11 cellular contexts compared by ENCODE assay signal in the genomic region with DNA sequence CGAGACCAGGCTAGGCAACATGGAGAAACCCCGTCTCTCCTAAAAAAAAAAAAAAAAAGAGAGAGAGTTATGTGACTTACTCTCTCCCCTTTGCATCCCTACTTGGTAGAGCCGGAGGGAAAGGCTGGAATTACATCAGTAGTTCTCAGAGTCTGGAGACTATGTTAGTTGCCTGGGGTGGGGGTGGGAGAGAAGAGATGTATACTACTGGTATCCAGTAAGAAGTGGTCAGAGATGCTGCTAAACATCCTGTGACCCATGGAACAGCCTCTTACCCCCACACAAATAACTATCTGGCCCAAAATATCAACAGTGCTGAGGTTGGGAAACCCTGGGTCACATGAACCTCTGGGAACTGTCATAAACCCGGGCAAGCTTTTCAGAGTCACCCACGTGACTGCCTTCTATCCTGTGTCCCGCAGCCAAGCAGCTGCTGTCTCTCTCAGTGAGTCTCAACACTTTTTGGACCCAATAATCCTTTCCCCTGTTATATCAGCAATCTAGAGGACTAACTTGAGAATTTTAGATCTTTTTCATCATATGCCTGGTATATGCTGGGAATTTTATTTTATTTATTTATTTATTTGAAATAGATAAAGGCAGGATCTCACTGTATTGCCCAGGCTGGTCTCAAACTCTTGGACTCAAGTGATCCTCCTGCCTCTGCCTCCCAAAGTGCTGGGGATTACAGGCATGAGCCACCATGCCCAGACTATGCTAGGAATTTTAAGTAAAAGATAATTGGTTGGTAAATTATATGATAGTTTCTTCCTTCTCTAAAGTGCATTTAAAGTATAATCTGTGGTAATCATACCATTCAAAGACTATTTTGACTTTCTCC. TPM values are rescaled to one million over a fixed set of nuclear protein-coding genes. Genes with fewer than 3 reads are reported as not detected.
DNase-seq lines count a peak whose midpoint lies in the region; ATAC-seq and TF ChIP-seq lines count a peak whose summit lies in the region.
"Had no signal": no experiment of that assay in that cellular context is flagged by ENCODE, and none has a peak within 500 bp of the region (broad histone marks: within the 10 kb centered on the region; RNA-seq: fewer than 3 reads in every experiment).

No MANE protein-coding gene starts in this region.

- TF ChIP-seq EP300 in sigmoid colon (IDR thresholded peaks at IDR 0.05): peak in 1 of 4 donors; percentile 66

- no peak for TF ChIP-seq POLR2A in sigmoid colon (IDR thresholded peaks at IDR 0.05)

- H3K27me3 ChIP-seq in sigmoid colon: no peaks in the 10 kb centered on the region

- no peaks in the 10 kb centered on the region for H3K9me3 Mint-ChIP-seq in immature natural killer cell
- H3K9me3 Mint-ChIP-seq: activated naive CD8-positive, alpha-beta T cell treated with anti-CD3 and anti-CD28 coated beads, Interleukin-2, amount 10 ng/mL, durations not matched to agents 7 days and 5 days had no signal

- peak; percentile 60 to 91 for ATAC-seq in left cardiac atrium

- intact Hi-C loops in left cardiac atrium (cut with DNase I): no loop called here
- intact Hi-C loops in sigmoid colon (cut with DNase I): no loop called here

- H3K4me3 ChIP-seq in sigmoid colon: no peak overlapping the region
- H3K4me3 ChIP-seq: HAP-1 had no signal

- H3K4me1 ChIP-seq in sigmoid colon: peaks cover 0 to 25% (median 20%) of the 10 kb centered on the region in 4 donors

- peak; percentile 64 for DNase-seq in GM04504 (ENCODE audit: low read depth)
- peak; percentile 73 for DNase-seq in RPMI8226
- peak; percentile 71 for DNase-seq in left cardiac atrium
- DNase-seq in sigmoid colon: peak; percentile 95
- DNase-seq in HuH-7.5 (ENCODE audit: low spot score): no peak
- no peak for DNase-seq in NCI-H2081 (lab: John Stamatoyannopoulos, UW)
- no peak for DNase-seq in immature natural killer cell
- no peak for DNase-seq in NCI-H1417 (lab: John Stamatoyannopoulos, UW)
- DNase-seq: activated naive CD8-positive, alpha-beta T cell treated with anti-CD3 and anti-CD28 coated beads, Interleukin-2, amount 10 ng/mL, durations not matched to agents 7 days and 5 days had no signal

- peaks cover 12 to 18% of the 10 kb centered on the region in 2 donors for H3K4me1 Mint-ChIP-seq in immature natural killer cell

- H3K4me3 Mint-ChIP-seq in immature natural killer cell: no peak overlapping the region
- H3K4me3 Mint-ChIP-seq: activated naive CD8-positive, alpha-beta T cell treated with anti-CD3 and anti-CD28 coated beads, Interleukin-2, amount 10 ng/mL, durations not matched to agents 7 days and 5 days had no signal

- peak overlapping the region; percentile 33 to 70 (median 54) for H3K27ac ChIP-seq in sigmoid colon

- peaks cover 11 to 20% (median 11%) of the 10 kb centered on the region in 3 donors for H3K27me3 Mint-ChIP-seq in immature natural killer cell (ENCODE audit: low read depth in 3 of 3)

- H3K9me3 ChIP-seq in sigmoid colon: no peaks in the 10 kb centered on the region
- H3K9me3 ChIP-seq: HAP-1 had no signal

- WGBS in sigmoid colon, 2 donors: 17 to 45% methylated on average over 6 of the region's 6 CpGs

- peaks cover 17 to 32% (median 25%) of the 10 kb centered on the region in 4 donors for H3K36me3 ChIP-seq in sigmoid colon

- TF ChIP-seq CTCF in sigmoid colon (IDR thresholded peaks at IDR 0.05): no peak

- no peak overlapping the region for H3K27ac Mint-ChIP-seq in immature natural killer cell
- H3K27ac Mint-ChIP-seq: activated naive CD8-positive, alpha-beta T cell treated with anti-CD3 and anti-CD28 coated beads, Interleukin-2, amount 10 ng/mL, durations not matched to agents 7 days and 5 days had no signal

- peaks cover 3 to 20% (median 10%) of the 10 kb centered on the region in 3 donors for H3K36me3 Mint-ChIP-seq in immature natural killer cell

RNA-seq across cellular contexts. Expression of gene EIF1, which starts 8.7 kb away (rescaled TPM):
- total RNA-seq in left cardiac atrium (1,000 to 10,000 TPM in 1 of 2 donors, 100 to 1,000 TPM in 1; 883 to 1,102 TPM), sigmoid colon (100 to 1,000 TPM; 246 to 572 (median 430) TPM)
- polyA plus RNA-seq in sigmoid colon (100 to 1,000 TPM; 384 to 515 (median 507) TPM), immature natural killer cell (1,000 to 10,000 TPM in 1 of 3 donors, 100 to 1,000 TPM in 2; 639 to 1,260 (median 915) TPM)

RNA-seq across cellular contexts. Expression of gene GAST, which starts 14.8 kb away (rescaled TPM):
- not detected for total RNA-seq in left cardiac atrium
- not detected for total RNA-seq in sigmoid colon
- not detected for polyA plus RNA-seq in sigmoid colon
- polyA plus RNA-seq in immature natural killer cell: not detected
- total RNA-seq: activated naive CD8-positive, alpha-beta T cell treated with anti-CD3 and anti-CD28 coated beads, Interleukin-2, amount 10 ng/mL, durations not matched to agents 7 days and 5 days; T-helper 2 cell treated with Interferon-gamma antibody and Interleukin-4, amounts not matched to agents 100 ng/mL and 5 ng/mL, for 36 hours had no signal

RNA-seq across cellular contexts. Expression of gene HAP1, which starts 37.1 kb away (rescaled TPM):
- total RNA-seq in left cardiac atrium: not detected
- total RNA-seq in sigmoid colon: 1 to 10 TPM in 3 of 4 donors, under 1 TPM in 1; 0.71 to 4.3 (median 2.5) TPM
- under 1 TPM; under 0.01 to 0.47 (median 0.23) TPM for polyA plus RNA-seq in sigmoid colon
- polyA plus RNA-seq in immature natural killer cell: not detected

Comparison
In these comparisons a context has a peak if more than half of its experiments do, and no peak if none do; other contexts are left out.
1. DNase-seq: peak in GM04504 (single experiment), RPMI8226 (single experiment), left cardiac atrium (single experiment) and sigmoid colon (single experiment); none in HuH-7.5 (single experiment), NCI-H2081 (0 of 2), immature natural killer cell (0 of 3) and NCI-H1417 (0 of 3).